Comparison of ENCODE assay signal across 21 cellular contexts in genomic region chr4:128709268-128709667, GRCh38.
DNase-seq lines count a peak whose midpoint lies in the region; ATAC-seq, FAIRE-seq and TF ChIP-seq lines count a peak whose summit lies in the region.
"Had no signal": no experiment of that assay in that cellular context is flagged by ENCODE, and none has a peak within 500 bp of the region (broad histone marks: within the 10 kb centered on the region; RNA-seq: fewer than 3 reads in every experiment).

No MANE protein-coding gene starts in this region.

- TF ChIP-seq RAD21 in K562 (CRISPR knock-in tag; conservative IDR thresholded peaks at IDR 0.05 in 1 of 2, IDR thresholded peaks at IDR 0.05 in 1 of 2): no peak

- peaks cover 0 to 3% of the 10 kb centered on the region in 2 donors for H3K9me3 Mint-ChIP-seq in stimulated activated naive CD8-positive, alpha-beta T cell treated with anti-CD3 and anti-CD28 coated beads, Interleukin-15, amount 100 ng/mL, for 72 hours
- no peaks in the 10 kb centered on the region for H3K9me3 Mint-ChIP-seq in stimulated activated naive B cell treated with anti-CD40 and anti-IgM and Interleukin-4, amounts not matched to agents 10 μg/mL and 1 μg/mL and 100 μg/mL, for 72 hours
- H3K9me3 Mint-ChIP-seq: activated T-cell treated with anti-CD3 and anti-CD28 coated beads, Interleukin-2, amount 50 U/mL, for 4 hours; naive B cell had no signal

- POLR2A ChIA-PET in K562 (lab: Yijun Ruan, JAX): no interaction called here

- no peaks in the 10 kb centered on the region for H3K9me3 ChIP-seq in K562 (replicated peaks; ENCODE audit: control insufficient read depth, insufficient read depth, low read depth, low read length)
- H3K9me3 ChIP-seq: left lung, tibial nerve had no signal

- no peak for DNase-seq in stimulated activated naive CD8-positive, alpha-beta T cell treated with anti-CD3 and anti-CD28 coated beads, Interleukin-15, amount 100 ng/mL, for 72 hours
- no peak for DNase-seq in stimulated activated naive CD8-positive, alpha-beta T cell treated with anti-CD3 and anti-CD28 coated beads, Interleukin-15, Interleukin-2, amounts not matched to agents 100 U/mL and 50 U/mL, for 24 hours
- DNase-seq in Kasumi-1 (lab: John Stamatoyannopoulos, UW): peak; percentile 86 to 87
- DNase-seq in K562 (ENCODE audit: extremely low read depth in 1 of 4, low spot score in 3 of 4): no peak
- DNase-seq in stimulated activated naive B cell treated with anti-CD40 and anti-IgM and Interleukin-4, amounts not matched to agents 10 μg/mL and 1 μg/mL and 100 μg/mL, for 72 hours: no peak
- DNase-seq in HUDEP-2 (lab: John Stamatoyannopoulos, UW; ENCODE audit: unreplicated experiment in 76 of 76): no peak
- DNase-seq in NOMO-1 (lab: John Stamatoyannopoulos, UW; ENCODE audit: unreplicated experiment in 2 of 2): no peak
- DNase-seq in NCI-H187 treated with DMSO at 0.1 percent for 48 hours (lab: John Stamatoyannopoulos, UW): no peak
- DNase-seq: activated T-cell treated with anti-CD3 and anti-CD28 coated beads, Interleukin-2, amount 50 U/mL, for 4 hours; effector memory CD4-positive, alpha-beta T cell; left lung; naive B cell; NCI-H1048; retina; SHP77 treated with DMSO at 0.1 percent for 48 hours; stimulated activated CD4-positive, alpha-beta T cell treated with anti-CD3 and anti-CD28 coated beads, Interleukin-2, amount 100 ng/mL, for 24 hours; stimulated activated CD8-positive, alpha-beta memory T cell treated with anti-CD3 and anti-CD28 coated beads, Interleukin-4, amount 100 ng/mL, for 48 hours had no signal

- no peaks in the 10 kb centered on the region for H3K79me2 ChIP-seq in K562 (ENCODE audit: control insufficient read depth, insufficient read depth, low read length)

- H3K9me1 ChIP-seq in K562 (ENCODE audit: control insufficient read depth, insufficient read depth, low read length): no peaks in the 10 kb centered on the region

- H3K4me1 ChIP-seq in K562 (replicated peaks in 1 of 2; ENCODE audit: control insufficient read depth in 2 of 2, insufficient read depth in 2 of 2, low read length in 2 of 2): peaks cover 0 to 3% of the 10 kb centered on the region in 2 experiments; a peak in 1 of 5 replicates
- H3K4me1 ChIP-seq: left lung had no signal

- no peaks in the 10 kb centered on the region for H3K27me3 Mint-ChIP-seq in stimulated activated naive CD8-positive, alpha-beta T cell treated with anti-CD3 and anti-CD28 coated beads, Interleukin-15, amount 100 ng/mL, for 72 hours
- no peaks in the 10 kb centered on the region for H3K27me3 Mint-ChIP-seq in stimulated activated naive B cell treated with anti-CD40 and anti-IgM and Interleukin-4, amounts not matched to agents 10 μg/mL and 1 μg/mL and 100 μg/mL, for 72 hours
- H3K27me3 Mint-ChIP-seq: brain, naive B cell had no signal

- H2AFZ ChIP-seq in K562 (ENCODE audit: low read depth, low read length): peak overlapping the region; percentile 70

- TF ChIP-seq POLR2A in K562 (conservative IDR thresholded peaks at IDR 0.05): no peak

- BruUV-seq in K562 (replicated peaks; lab: Mats Ljungman, UMichigan): no TSS peak

- no peak overlapping the region for H3K27ac ChIP-seq in K562 (ENCODE audit: extremely low read depth, low read depth, low read length)
- H3K27ac ChIP-seq: left lung, tibial nerve had no signal

- no peak overlapping the region for H3K4me2 ChIP-seq in K562 (ENCODE audit: insufficient read depth, low read length)

- no peak for ATAC-seq in stimulated activated naive CD8-positive, alpha-beta T cell treated with anti-CD3 and anti-CD28 coated beads, Interleukin-15, amount 100 ng/mL, for 72 hours
- no peak for ATAC-seq in stimulated activated naive CD8-positive, alpha-beta T cell treated with anti-CD3 and anti-CD28 coated beads, Interleukin-15, Interleukin-2, amounts not matched to agents 100 U/mL and 50 U/mL, for 24 hours
- ATAC-seq in K562: no peak
- ATAC-seq in stimulated activated naive B cell treated with anti-CD40 and anti-IgM and Interleukin-4, amounts not matched to agents 10 μg/mL and 1 μg/mL and 100 μg/mL, for 72 hours (replicated peaks): no peak
- ATAC-seq: activated T-cell treated with anti-CD3 and anti-CD28 coated beads, Interleukin-2, amount 50 U/mL, for 4 hours; left lung had no signal

- H4K20me1 ChIP-seq in K562 (replicated peaks; ENCODE audit: control insufficient read depth, insufficient read depth, low read length): no peaks in the 10 kb centered on the region

- no peak for TF ChIP-seq CTCF in K562 (IDR thresholded peaks at IDR 0.05 in 2 of 3, conservative IDR thresholded peaks at IDR 0.05 in 1 of 3; ENCODE audit: insufficient read depth in 2 of 3, low read depth in 1 of 3, low read length in 3 of 3)

- CTCF ChIA-PET in K562 (lab: Yijun Ruan, JAX; ENCODE audit: low intra/inter-chr PET ratio): no interaction called here

- peaks cover 16% of the 10 kb centered on the region for H3K4me1 Mint-ChIP-seq in stimulated activated naive CD8-positive, alpha-beta T cell treated with anti-CD3 and anti-CD28 coated beads, Interleukin-15, amount 100 ng/mL, for 72 hours
- peaks cover 0 to 4% of the 10 kb centered on the region in 2 donors for H3K4me1 Mint-ChIP-seq in stimulated activated naive B cell treated with anti-CD40 and anti-IgM and Interleukin-4, amounts not matched to agents 10 μg/mL and 1 μg/mL and 100 μg/mL, for 72 hours

- in situ Hi-C loops in K562 (cut with MboI): no loop called here

- FAIRE-seq in K562 (lab: Jason Lieb, UNC): no peak
- FAIRE-seq: TTC549 had no signal

- no peak for TF ChIP-seq EP300 in K562 (IDR thresholded peaks at IDR 0.05; ENCODE audit: low read length)

- H3K27ac Mint-ChIP-seq in stimulated activated naive CD8-positive, alpha-beta T cell treated with anti-CD3 and anti-CD28 coated beads, Interleukin-15, amount 100 ng/mL, for 72 hours: peak overlapping the region; percentile 68 to 81
- peak overlapping the region; percentile 27 for H3K27ac Mint-ChIP-seq in stimulated activated naive B cell treated with anti-CD40 and anti-IgM and Interleukin-4, amounts not matched to agents 10 μg/mL and 1 μg/mL and 100 μg/mL, for 72 hours
- H3K27ac Mint-ChIP-seq: brain, CD14-positive monocyte had no signal

- H3K27me3 ChIP-seq in K562 (ENCODE audit: control insufficient read depth in 2 of 2, insufficient read depth in 2 of 2, low read length in 2 of 2): no peaks in the 10 kb centered on the region
- H3K27me3 ChIP-seq: left lung, tibial nerve had no signal

- no peaks in the 10 kb centered on the region for H3K36me3 ChIP-seq in K562 (ENCODE audit: control insufficient read depth, insufficient read depth, low read length)
- H3K36me3 ChIP-seq: left lung, tibial nerve had no signal

- intact Hi-C loops in K562 (cut with micrococcal nuclease): no loop called here

- H3K4me3 ChIP-seq in K562: no peak overlapping the region
- H3K4me3 ChIP-seq: left lung, tibial nerve had no signal

- H3K9ac ChIP-seq in K562 (ENCODE audit: insufficient read depth in 1 of 2, low read depth in 2 of 2, low read length in 2 of 2): no peak overlapping the region

- H3K4me3 Mint-ChIP-seq in stimulated activated naive CD8-positive, alpha-beta T cell treated with anti-CD3 and anti-CD28 coated beads, Interleukin-15, amount 100 ng/mL, for 72 hours: no peak overlapping the region
- H3K4me3 Mint-ChIP-seq in stimulated activated naive B cell treated with anti-CD40 and anti-IgM and Interleukin-4, amounts not matched to agents 10 μg/mL and 1 μg/mL and 100 μg/mL, for 72 hours: no peak overlapping the region
- H3K4me3 Mint-ChIP-seq: activated T-cell treated with anti-CD3 and anti-CD28 coated beads, Interleukin-2, amount 50 U/mL, for 4 hours; brain; CD14-positive monocyte; naive B cell had no signal

- WGBS in K562 (ENCODE audit: insufficient coverage, low coverage, missing lambda C conversion rate): 22% methylated on average over 4 of the region's 4 CpGs

- H3K36me3 Mint-ChIP-seq in stimulated activated naive B cell treated with anti-CD40 and anti-IgM and Interleukin-4, amounts not matched to agents 10 μg/mL and 1 μg/mL and 100 μg/mL, for 72 hours: no peaks in the 10 kb centered on the region
- H3K36me3 Mint-ChIP-seq: brain, CD14-positive monocyte, naive B cell had no signal

TF ChIP-seq in K562, 482 proteins besides CTCF, POLR2A, EP300 and RAD21 (continues in another document):
- TF ChIP-seq ZNF165 (CRISPR knock-in tag; IDR thresholded peaks at IDR 0.05; ENCODE audit: borderline replicate concordance): no peak
- TF ChIP-seq USF1 (CRISPR knock-in tag; IDR thresholded peaks at IDR 0.05): no peak
- TF ChIP-seq THRAP3 (IDR thresholded peaks at IDR 0.05; ENCODE audit: borderline replicate concordance): no peak
- 0 out of 2 replicates have a peak, but pooled peaks have one; percentile 28 for TF ChIP-seq GABPA (tag; conservative IDR thresholded peaks at IDR 0.05; ENCODE audit: low read depth)
- no peak for TF ChIP-seq SAP30 (IDR thresholded peaks at IDR 0.05; ENCODE audit: borderline replicate concordance, insufficient read depth, low read depth, low read length, poor library complexity, severe bottlenecking)
- TF ChIP-seq TAF7 (tag; IDR thresholded peaks at IDR 0.05): no peak
- TF ChIP-seq ETV1 (tag; conservative IDR thresholded peaks at IDR 0.05; ENCODE audit: low read depth): peak; percentile 42

Comparison
In these comparisons a context has a peak if more than half of its experiments do, and no peak if none do; other contexts are left out.
1. DNase-seq: peak in Kasumi-1 (2 of 2); none in stimulated activated naive CD8-positive, alpha-beta T cell treated with anti-CD3 and anti-CD28 coated beads, Interleukin-15, amount 100 ng/mL, for 72 hours (0 of 2), stimulated activated naive CD8-positive, alpha-beta T cell treated with anti-CD3 and anti-CD28 coated beads, Interleukin-15, Interleukin-2, amounts not matched to agents 100 U/mL and 50 U/mL, for 24 hours (single experiment), K562 (0 of 4), stimulated activated naive B cell treated with anti-CD40 and anti-IgM and Interleukin-4, amounts not matched to agents 10 μg/mL and 1 μg/mL and 100 μg/mL, for 72 hours (single experiment), HUDEP-2 (0 of 76), NOMO-1 (0 of 2) and NCI-H187 treated with DMSO at 0.1 percent for 48 hours (single experiment).